In genomic region chr10:97096327-97097153, GRCh38 we compare ENCODE assay signal across 3 cellular contexts.
TF ChIP-seq lines count a peak whose summit lies in the region.

No MANE protein-coding gene starts in this region.

TF ChIP-seq in SK-N-SH, 30 proteins besides CTCF, POLR2A, EP300 and RAD21 (continued from another document):
- TF ChIP-seq, protein P1, sequence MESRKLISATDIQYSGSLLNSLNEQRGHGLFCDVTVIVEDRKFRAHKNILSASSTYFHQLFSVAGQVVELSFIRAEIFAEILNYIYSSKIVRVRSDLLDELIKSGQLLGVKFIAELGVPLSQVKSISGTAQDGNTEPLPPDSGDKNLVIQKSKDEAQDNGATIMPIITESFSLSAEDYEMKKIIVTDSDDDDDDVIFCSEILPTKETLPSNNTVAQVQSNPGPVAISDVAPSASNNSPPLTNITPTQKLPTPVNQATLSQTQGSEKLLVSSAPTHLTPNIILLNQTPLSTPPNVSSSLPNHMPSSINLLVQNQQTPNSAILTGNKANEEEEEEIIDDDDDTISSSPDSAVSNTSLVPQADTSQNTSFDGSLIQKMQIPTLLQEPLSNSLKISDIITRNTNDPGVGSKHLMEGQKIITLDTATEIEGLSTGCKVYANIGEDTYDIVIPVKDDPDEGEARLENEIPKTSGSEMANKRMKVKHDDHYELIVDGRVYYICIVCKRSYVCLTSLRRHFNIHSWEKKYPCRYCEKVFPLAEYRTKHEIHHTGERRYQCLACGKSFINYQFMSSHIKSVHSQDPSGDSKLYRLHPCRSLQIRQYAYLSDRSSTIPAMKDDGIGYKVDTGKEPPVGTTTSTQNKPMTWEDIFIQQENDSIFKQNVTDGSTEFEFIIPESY (IDR thresholded peaks at IDR 0.05; ENCODE audit: borderline replicate concordance, low read depth), result no peak
- TF ChIP-seq TAF1 (IDR thresholded peaks at IDR 0.05; ENCODE audit: borderline replicate concordance, low read depth, low read length) (no peak), TEAD4 (IDR thresholded peaks at IDR 0.05; ENCODE audit: borderline replicate concordance, insufficient read depth) (no peak), MXI1 (IDR thresholded peaks at IDR 0.05; ENCODE audit: low read depth, low read length) (no peak), GABPA (IDR thresholded peaks at IDR 0.05; ENCODE audit: low read depth) (no peak), YY1 (IDR thresholded peaks at IDR 0.05; ENCODE audit: low read depth) (no peak), RCOR1 (IDR thresholded peaks at IDR 0.05; ENCODE audit: low read length) (no peak), CHD2 (IDR thresholded peaks at IDR 0.05; ENCODE audit: low read length, partially characterized antibody) (no peak), JUND (IDR thresholded peaks at IDR 0.05) (no peak), USF1 (IDR thresholded peaks at IDR 0.05; ENCODE audit: borderline replicate concordance, low read depth) (no peak), TCF12 (IDR thresholded peaks at IDR 0.05) (no peak)
- TF ChIP-seq, protein P2, sequence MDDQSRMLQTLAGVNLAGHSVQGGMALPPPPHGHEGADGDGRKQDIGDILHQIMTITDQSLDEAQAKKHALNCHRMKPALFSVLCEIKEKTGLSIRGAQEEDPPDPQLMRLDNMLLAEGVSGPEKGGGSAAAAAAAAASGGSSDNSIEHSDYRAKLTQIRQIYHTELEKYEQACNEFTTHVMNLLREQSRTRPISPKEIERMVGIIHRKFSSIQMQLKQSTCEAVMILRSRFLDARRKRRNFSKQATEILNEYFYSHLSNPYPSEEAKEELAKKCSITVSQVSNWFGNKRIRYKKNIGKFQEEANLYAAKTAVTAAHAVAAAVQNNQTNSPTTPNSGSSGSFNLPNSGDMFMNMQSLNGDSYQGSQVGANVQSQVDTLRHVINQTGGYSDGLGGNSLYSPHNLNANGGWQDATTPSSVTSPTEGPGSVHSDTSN (IDR thresholded peaks at IDR 0.05), result no peak
TF ChIP-seq in SK-N-SH: peak in this region for 0.

TF ChIP-seq in SK-N-SH treated with all-trans-retinoic acid at 6 μM for 48 hours, 23 proteins besides CTCF, POLR2A, EP300 and RAD21 (continued from another document):
- TF ChIP-seq, protein P3, sequence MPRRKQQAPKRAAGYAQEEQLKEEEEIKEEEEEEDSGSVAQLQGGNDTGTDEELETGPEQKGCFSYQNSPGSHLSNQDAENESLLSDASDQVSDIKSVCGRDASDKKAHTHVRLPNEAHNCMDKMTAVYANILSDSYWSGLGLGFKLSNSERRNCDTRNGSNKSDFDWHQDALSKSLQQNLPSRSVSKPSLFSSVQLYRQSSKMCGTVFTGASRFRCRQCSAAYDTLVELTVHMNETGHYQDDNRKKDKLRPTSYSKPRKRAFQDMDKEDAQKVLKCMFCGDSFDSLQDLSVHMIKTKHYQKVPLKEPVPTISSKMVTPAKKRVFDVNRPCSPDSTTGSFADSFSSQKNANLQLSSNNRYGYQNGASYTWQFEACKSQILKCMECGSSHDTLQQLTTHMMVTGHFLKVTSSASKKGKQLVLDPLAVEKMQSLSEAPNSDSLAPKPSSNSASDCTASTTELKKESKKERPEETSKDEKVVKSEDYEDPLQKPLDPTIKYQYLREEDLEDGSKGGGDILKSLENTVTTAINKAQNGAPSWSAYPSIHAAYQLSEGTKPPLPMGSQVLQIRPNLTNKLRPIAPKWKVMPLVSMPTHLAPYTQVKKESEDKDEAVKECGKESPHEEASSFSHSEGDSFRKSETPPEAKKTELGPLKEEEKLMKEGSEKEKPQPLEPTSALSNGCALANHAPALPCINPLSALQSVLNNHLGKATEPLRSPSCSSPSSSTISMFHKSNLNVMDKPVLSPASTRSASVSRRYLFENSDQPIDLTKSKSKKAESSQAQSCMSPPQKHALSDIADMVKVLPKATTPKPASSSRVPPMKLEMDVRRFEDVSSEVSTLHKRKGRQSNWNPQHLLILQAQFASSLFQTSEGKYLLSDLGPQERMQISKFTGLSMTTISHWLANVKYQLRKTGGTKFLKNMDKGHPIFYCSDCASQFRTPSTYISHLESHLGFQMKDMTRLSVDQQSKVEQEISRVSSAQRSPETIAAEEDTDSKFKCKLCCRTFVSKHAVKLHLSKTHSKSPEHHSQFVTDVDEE (CRISPR knock-in tag; IDR thresholded peaks at IDR 0.05), result no peak
- no peak for TF ChIP-seq BACH2 (CRISPR knock-in tag; IDR thresholded peaks at IDR 0.05; ENCODE audit: borderline replicate concordance)
- TF ChIP-seq ZNF8 (CRISPR knock-in tag; IDR thresholded peaks at IDR 0.05), result no peak
- TF ChIP-seq, protein P4, sequence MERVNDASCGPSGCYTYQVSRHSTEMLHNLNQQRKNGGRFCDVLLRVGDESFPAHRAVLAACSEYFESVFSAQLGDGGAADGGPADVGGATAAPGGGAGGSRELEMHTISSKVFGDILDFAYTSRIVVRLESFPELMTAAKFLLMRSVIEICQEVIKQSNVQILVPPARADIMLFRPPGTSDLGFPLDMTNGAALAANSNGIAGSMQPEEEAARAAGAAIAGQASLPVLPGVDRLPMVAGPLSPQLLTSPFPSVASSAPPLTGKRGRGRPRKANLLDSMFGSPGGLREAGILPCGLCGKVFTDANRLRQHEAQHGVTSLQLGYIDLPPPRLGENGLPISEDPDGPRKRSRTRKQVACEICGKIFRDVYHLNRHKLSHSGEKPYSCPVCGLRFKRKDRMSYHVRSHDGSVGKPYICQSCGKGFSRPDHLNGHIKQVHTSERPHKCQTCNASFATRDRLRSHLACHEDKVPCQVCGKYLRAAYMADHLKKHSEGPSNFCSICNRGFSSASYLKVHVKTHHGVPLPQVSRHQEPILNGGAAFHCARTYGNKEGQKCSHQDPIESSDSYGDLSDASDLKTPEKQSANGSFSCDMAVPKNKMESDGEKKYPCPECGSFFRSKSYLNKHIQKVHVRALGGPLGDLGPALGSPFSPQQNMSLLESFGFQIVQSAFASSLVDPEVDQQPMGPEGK (CRISPR knock-in tag; IDR thresholded peaks at IDR 0.05; ENCODE audit: borderline replicate concordance), result no peak
- TF ChIP-seq CSDC2 (CRISPR knock-in tag; IDR thresholded peaks at IDR 0.05), result no peak
- TF ChIP-seq ISL1 (CRISPR knock-in tag; IDR thresholded peaks at IDR 0.05), result no peak

TF ChIP-seq in WTC11, 78 proteins besides CTCF, POLR2A, EP300 and RAD21 (continued from another document):
- TF ChIP-seq, protein P5, sequence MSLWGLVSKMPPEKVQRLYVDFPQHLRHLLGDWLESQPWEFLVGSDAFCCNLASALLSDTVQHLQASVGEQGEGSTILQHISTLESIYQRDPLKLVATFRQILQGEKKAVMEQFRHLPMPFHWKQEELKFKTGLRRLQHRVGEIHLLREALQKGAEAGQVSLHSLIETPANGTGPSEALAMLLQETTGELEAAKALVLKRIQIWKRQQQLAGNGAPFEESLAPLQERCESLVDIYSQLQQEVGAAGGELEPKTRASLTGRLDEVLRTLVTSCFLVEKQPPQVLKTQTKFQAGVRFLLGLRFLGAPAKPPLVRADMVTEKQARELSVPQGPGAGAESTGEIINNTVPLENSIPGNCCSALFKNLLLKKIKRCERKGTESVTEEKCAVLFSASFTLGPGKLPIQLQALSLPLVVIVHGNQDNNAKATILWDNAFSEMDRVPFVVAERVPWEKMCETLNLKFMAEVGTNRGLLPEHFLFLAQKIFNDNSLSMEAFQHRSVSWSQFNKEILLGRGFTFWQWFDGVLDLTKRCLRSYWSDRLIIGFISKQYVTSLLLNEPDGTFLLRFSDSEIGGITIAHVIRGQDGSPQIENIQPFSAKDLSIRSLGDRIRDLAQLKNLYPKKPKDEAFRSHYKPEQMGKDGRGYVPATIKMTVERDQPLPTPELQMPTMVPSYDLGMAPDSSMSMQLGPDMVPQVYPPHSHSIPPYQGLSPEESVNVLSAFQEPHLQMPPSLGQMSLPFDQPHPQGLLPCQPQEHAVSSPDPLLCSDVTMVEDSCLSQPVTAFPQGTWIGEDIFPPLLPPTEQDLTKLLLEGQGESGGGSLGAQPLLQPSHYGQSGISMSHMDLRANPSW (CRISPR knock-in tag; conservative IDR thresholded peaks at IDR 0.05; ENCODE audit: low read depth), result no peak
- TF ChIP-seq ZNF512 (CRISPR knock-in tag; IDR thresholded peaks at IDR 0.05; ENCODE audit: borderline replicate concordance) (no peak), ESRRA (CRISPR knock-in tag; IDR thresholded peaks at IDR 0.05; ENCODE audit: borderline replicate concordance) (no peak), GRHL2 (CRISPR knock-in tag; IDR thresholded peaks at IDR 0.05; ENCODE audit: insufficient replicate concordance, severe bottlenecking) (no peak), IRF2 (CRISPR knock-in tag; IDR thresholded peaks at IDR 0.05; ENCODE audit: borderline replicate concordance, low read depth) (no peak), JUN (CRISPR knock-in tag; IDR thresholded peaks at IDR 0.05) (no peak), CREB1 (CRISPR knock-in tag; IDR thresholded peaks at IDR 0.05) (no peak)
- TF ChIP-seq, protein P6, sequence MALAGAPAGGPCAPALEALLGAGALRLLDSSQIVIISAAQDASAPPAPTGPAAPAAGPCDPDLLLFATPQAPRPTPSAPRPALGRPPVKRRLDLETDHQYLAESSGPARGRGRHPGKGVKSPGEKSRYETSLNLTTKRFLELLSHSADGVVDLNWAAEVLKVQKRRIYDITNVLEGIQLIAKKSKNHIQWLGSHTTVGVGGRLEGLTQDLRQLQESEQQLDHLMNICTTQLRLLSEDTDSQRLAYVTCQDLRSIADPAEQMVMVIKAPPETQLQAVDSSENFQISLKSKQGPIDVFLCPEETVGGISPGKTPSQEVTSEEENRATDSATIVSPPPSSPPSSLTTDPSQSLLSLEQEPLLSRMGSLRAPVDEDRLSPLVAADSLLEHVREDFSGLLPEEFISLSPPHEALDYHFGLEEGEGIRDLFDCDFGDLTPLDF (CRISPR knock-in tag; IDR thresholded peaks at IDR 0.05), result no peak
- TF ChIP-seq, protein P7, sequence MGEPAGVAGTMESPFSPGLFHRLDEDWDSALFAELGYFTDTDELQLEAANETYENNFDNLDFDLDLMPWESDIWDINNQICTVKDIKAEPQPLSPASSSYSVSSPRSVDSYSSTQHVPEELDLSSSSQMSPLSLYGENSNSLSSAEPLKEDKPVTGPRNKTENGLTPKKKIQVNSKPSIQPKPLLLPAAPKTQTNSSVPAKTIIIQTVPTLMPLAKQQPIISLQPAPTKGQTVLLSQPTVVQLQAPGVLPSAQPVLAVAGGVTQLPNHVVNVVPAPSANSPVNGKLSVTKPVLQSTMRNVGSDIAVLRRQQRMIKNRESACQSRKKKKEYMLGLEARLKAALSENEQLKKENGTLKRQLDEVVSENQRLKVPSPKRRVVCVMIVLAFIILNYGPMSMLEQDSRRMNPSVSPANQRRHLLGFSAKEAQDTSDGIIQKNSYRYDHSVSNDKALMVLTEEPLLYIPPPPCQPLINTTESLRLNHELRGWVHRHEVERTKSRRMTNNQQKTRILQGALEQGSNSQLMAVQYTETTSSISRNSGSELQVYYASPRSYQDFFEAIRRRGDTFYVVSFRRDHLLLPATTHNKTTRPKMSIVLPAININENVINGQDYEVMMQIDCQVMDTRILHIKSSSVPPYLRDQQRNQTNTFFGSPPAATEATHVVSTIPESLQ (CRISPR knock-in tag; IDR thresholded peaks at IDR 0.05), result no peak
TF ChIP-seq in WTC11: peak in this region for 0.
